In the genomic region with DNA sequence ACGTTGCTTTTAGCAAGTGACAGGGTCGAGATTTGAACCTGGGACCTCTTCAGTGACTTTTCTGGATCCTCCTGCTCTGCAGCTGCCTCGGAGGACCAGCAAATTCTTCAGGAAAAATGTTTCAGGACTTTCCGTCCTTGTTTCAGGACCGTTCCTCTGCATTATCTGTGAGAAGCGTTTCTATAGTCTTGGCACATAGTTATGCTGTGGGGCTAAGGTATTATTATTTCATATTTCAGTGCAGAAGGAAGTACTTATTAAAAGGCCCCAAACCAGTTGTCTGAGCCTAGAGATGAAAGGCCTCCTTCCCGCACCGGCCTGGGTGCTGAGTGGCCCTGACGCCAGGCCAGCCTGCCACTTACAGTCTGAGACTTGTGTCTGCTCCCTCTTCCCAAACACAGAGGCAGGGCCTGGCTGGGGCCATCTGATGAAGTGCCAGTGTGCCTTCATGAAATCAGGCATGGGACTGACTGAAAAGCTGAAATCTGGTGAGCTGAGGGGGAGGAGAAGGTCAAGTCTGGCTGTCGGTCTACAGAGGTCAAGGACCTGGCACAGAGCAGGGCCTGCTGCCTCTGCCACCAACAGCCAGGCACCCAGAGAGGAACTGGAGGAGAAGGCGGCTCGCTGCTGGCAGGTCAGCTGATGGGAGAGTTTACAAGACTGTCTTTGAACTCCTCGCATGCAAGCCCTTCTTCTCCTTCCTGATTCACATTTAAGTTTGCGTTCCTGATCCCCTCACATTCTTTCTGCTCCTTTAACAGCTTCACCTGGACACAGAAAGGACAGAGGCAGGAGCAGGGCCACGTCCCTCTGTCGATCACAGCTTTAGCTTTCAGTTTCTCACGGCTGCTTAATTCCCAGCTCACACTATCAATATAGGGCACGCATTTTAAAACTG, we compare ENCODE assay signal across 1 cellular context.
A peak's percentile ranks its signal among the peaks of the same experiment; 100 is the strongest.
TF ChIP-seq lines count a peak whose summit lies in the region.

No MANE protein-coding gene starts in this region.

TF ChIP-seq in HepG2, 621 proteins besides CTCF, POLR2A, EP300 and RAD21 (continued from another document):
- TF ChIP-seq, protein P1, sequence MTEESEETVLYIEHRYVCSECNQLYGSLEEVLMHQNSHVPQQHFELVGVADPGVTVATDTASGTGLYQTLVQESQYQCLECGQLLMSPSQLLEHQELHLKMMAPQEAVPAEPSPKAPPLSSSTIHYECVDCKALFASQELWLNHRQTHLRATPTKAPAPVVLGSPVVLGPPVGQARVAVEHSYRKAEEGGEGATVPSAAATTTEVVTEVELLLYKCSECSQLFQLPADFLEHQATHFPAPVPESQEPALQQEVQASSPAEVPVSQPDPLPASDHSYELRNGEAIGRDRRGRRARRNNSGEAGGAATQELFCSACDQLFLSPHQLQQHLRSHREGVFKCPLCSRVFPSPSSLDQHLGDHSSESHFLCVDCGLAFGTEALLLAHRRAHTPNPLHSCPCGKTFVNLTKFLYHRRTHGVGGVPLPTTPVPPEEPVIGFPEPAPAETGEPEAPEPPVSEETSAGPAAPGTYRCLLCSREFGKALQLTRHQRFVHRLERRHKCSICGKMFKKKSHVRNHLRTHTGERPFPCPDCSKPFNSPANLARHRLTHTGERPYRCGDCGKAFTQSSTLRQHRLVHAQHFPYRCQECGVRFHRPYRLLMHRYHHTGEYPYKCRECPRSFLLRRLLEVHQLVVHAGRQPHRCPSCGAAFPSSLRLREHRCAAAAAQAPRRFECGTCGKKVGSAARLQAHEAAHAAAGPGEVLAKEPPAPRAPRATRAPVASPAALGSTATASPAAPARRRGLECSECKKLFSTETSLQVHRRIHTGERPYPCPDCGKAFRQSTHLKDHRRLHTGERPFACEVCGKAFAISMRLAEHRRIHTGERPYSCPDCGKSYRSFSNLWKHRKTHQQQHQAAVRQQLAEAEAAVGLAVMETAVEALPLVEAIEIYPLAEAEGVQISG (CRISPR knock-in tag; IDR thresholded peaks at IDR 0.05) = peak; percentile 59
- TF ChIP-seq, protein P2, sequence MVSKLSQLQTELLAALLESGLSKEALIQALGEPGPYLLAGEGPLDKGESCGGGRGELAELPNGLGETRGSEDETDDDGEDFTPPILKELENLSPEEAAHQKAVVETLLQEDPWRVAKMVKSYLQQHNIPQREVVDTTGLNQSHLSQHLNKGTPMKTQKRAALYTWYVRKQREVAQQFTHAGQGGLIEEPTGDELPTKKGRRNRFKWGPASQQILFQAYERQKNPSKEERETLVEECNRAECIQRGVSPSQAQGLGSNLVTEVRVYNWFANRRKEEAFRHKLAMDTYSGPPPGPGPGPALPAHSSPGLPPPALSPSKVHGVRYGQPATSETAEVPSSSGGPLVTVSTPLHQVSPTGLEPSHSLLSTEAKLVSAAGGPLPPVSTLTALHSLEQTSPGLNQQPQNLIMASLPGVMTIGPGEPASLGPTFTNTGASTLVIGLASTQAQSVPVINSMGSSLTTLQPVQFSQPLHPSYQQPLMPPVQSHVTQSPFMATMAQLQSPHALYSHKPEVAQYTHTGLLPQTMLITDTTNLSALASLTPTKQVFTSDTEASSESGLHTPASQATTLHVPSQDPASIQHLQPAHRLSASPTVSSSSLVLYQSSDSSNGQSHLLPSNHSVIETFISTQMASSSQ (IDR thresholded peaks at IDR 0.05; ENCODE audit: low read depth) = no peak
- TF ChIP-seq, protein P2 (CRISPR knock-in tag; IDR thresholded peaks at IDR 0.05; ENCODE audit: borderline replicate concordance) = peak; percentile 59; the same call in 1 of the 2 replicates
- TF ChIP-seq, protein P3, sequence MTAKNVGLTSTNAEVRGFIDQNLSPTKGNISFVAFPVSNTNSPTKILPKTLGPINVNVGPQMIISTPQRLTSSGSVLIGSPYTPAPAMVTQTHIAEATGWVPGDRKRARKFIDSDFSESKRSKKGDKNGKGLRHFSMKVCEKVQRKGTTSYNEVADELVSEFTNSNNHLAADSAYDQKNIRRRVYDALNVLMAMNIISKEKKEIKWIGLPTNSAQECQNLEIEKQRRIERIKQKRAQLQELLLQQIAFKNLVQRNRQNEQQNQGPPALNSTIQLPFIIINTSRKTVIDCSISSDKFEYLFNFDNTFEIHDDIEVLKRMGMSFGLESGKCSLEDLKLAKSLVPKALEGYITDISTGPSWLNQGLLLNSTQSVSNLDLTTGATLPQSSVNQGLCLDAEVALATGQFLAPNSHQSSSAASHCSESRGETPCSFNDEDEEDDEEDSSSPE (CRISPR knock-in tag; IDR thresholded peaks at IDR 0.05) = 0 out of 2 replicates have a peak, but pooled peaks have one; percentile 41
- TF ChIP-seq KLF11 (CRISPR knock-in tag; IDR thresholded peaks at IDR 0.05) (0 out of 2 replicates have a peak, but pooled peaks have one; percentile 72), THAP11 (CRISPR knock-in tag; IDR thresholded peaks at IDR 0.05) (no peak)
- TF ChIP-seq, protein P4, sequence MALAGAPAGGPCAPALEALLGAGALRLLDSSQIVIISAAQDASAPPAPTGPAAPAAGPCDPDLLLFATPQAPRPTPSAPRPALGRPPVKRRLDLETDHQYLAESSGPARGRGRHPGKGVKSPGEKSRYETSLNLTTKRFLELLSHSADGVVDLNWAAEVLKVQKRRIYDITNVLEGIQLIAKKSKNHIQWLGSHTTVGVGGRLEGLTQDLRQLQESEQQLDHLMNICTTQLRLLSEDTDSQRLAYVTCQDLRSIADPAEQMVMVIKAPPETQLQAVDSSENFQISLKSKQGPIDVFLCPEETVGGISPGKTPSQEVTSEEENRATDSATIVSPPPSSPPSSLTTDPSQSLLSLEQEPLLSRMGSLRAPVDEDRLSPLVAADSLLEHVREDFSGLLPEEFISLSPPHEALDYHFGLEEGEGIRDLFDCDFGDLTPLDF (CRISPR knock-in tag; IDR thresholded peaks at IDR 0.05) = no peak
- TF ChIP-seq, protein P5, sequence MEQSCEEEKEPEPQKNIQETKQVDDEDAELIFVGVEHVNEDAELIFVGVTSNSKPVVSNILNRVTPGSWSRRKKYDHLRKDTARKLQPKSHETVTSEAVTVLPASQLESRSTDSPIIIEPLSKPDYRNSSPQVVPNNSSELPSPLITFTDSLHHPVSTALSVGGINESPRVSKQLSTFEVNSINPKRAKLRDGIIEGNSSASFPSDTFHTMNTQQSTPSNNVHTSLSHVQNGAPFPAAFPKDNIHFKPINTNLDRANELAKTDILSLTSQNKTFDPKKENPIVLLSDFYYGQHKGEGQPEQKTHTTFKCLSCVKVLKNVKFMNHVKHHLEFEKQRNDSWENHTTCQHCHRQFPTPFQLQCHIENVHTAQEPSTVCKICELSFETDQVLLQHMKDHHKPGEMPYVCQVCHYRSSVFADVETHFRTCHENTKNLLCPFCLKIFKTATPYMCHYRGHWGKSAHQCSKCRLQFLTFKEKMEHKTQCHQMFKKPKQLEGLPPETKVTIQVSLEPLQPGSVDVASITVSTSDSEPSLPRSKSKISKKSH (CRISPR knock-in tag; IDR thresholded peaks at IDR 0.05; ENCODE audit: borderline replicate concordance) = peak; percentile 66; the same call in 1 of the 2 replicates
